In the genomic region with DNA sequence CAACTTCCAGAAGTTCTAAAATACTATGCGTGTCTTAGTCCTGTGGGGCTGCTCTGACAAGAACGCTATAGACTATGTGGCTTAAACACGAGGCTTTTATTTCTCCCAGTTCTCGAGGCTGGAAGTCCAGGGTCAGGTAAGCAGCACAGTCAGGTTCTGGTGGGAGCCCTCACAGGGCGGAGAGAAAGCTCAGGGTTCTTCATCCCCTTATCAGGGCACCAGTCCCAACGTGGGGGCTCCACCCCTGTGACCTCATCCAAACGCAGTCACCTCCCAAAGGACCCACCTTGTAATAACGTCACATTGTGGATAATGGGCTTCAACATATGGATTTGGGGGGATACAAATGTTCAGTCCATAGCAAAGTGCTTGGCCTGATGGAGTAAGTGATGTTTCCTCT, we compare ENCODE assay signal across 20 cellular contexts. TPM values are rescaled to one million over a fixed set of nuclear protein-coding genes. Genes with fewer than 3 reads are reported as not detected.
A peak's percentile ranks its signal among the peaks of the same experiment; 100 is the strongest.
DNase-seq lines count a peak whose midpoint lies in the region; ATAC-seq, FAIRE-seq and TF ChIP-seq lines count a peak whose summit lies in the region.
"Had no signal": no experiment of that assay in that cellular context is flagged by ENCODE, and none has a peak within 500 bp of the region (broad histone marks: within the 10 kb centered on the region; RNA-seq: fewer than 3 reads in every experiment).

No MANE protein-coding gene starts in this region.

- H3K27ac ChIP-seq in right atrium auricular region (peak overlapping the region; percentile 16 to 72), heart left ventricle (peak overlapping the region in 2 of 12 donors; percentile 43 to 69), body of pancreas (peak overlapping the region; percentile 89 to 92 (median 92)), pancreas (peak overlapping the region; percentile 52 to 80 (median 69)), tibial artery (peak overlapping the region; percentile 69 to 89)
- H3K27ac ChIP-seq: C4-2B had no signal

- DNase-seq in right atrium auricular region (ENCODE audit: low spot score) (no peak), heart left ventricle (no peak), body of pancreas (no peak), pancreas (peak in 1 of 6 donors; percentile 31), tibial artery (no peak), SKM-1 treated with dmso at 0.1 percent for 144 hours (lab: John Stamatoyannopoulos, UW; ENCODE audit: unreplicated experiment) (no peak)
- DNase-seq: ACHN; BE2C; CD8-positive, alpha-beta T cell; COR-L47; DND-41; GF-D8 had no signal

- WGBS in heart left ventricle, 4 donors = 72 to 74% (median 73%) methylated on average over 7 to 8 of the region's 8 CpGs
- WGBS in body of pancreas, 2 donors = 40 to 47% methylated on average over 7 to 8 of the region's 8 CpGs
- WGBS in pancreas, 2 donors = 51 to 58% methylated on average over 8 of the region's 8 CpGs

- no peak overlapping the region for H3K4me3 ChIP-seq in right atrium auricular region
- H3K4me3 ChIP-seq in heart left ventricle = no peak overlapping the region
- H3K4me3 ChIP-seq in body of pancreas = no peak overlapping the region
- H3K4me3 ChIP-seq in pancreas = no peak overlapping the region
- H3K4me3 ChIP-seq in tibial artery = no peak overlapping the region

- intact Hi-C loops in heart left ventricle (cut with DNase I) (no loop called here), body of pancreas (cut with DNase I) (no loop called here), pancreas (cut with DNase I) (no loop called here), tibial artery (cut with DNase I; ENCODE audit: low total_unique reads) (no loop called here)

- no peak for TF ChIP-seq CTCF in right atrium auricular region (IDR thresholded peaks at IDR 0.05)
- TF ChIP-seq CTCF in heart left ventricle (IDR thresholded peaks at IDR 0.05) = no peak
- no peak for TF ChIP-seq CTCF in body of pancreas (IDR thresholded peaks at IDR 0.05)
- no peak for TF ChIP-seq CTCF in pancreas (IDR thresholded peaks at IDR 0.05)
- no peak for TF ChIP-seq CTCF in tibial artery (IDR thresholded peaks at IDR 0.05)

- H3K9me3 ChIP-seq in right atrium auricular region (no peaks in the 10 kb centered on the region), heart left ventricle (no peaks in the 10 kb centered on the region), body of pancreas (no peaks in the 10 kb centered on the region), pancreas (no peaks in the 10 kb centered on the region), tibial artery (no peaks in the 10 kb centered on the region)
- H3K9me3 ChIP-seq: BE2C had no signal

- H3K27me3 ChIP-seq in right atrium auricular region (no peaks in the 10 kb centered on the region), heart left ventricle (no peaks in the 10 kb centered on the region), body of pancreas (no peaks in the 10 kb centered on the region), pancreas (no peaks in the 10 kb centered on the region), tibial artery (no peaks in the 10 kb centered on the region)
- H3K27me3 ChIP-seq: BE2C had no signal

- no peak for FAIRE-seq in pancreas (lab: Jason Lieb, UNC)
- FAIRE-seq: GM19239, H54 had no signal

- no peak for ATAC-seq in heart left ventricle
- ATAC-seq in body of pancreas = peak; percentile 2
- ATAC-seq in pancreas = peak in 3 of 4 donors; percentile 2 to 6 (median 3)
- ATAC-seq in GM21447 (IDR thresholded peaks at IDR 0.05; ENCODE audit: unreplicated experiment) = no peak
- no peak for ATAC-seq in HG03378 (IDR thresholded peaks at IDR 0.05; ENCODE audit: unreplicated experiment)
- ATAC-seq: CD8-positive, alpha-beta T cell; HCT116 had no signal

- no peak for TF ChIP-seq POLR2A in heart left ventricle (IDR thresholded peaks at IDR 0.05)
- no peak for TF ChIP-seq POLR2A in body of pancreas (IDR thresholded peaks at IDR 0.05)

- H3K36me3 ChIP-seq in right atrium auricular region (no peaks in the 10 kb centered on the region), heart left ventricle (no peaks in the 10 kb centered on the region), body of pancreas (replicated peaks in 1 of 2; ENCODE audit: insufficient read depth in 1 of 2, low read depth in 2 of 2) (no peaks in the 10 kb centered on the region), pancreas (no peaks in the 10 kb centered on the region), tibial artery (no peaks in the 10 kb centered on the region)
- H3K36me3 ChIP-seq: BE2C had no signal

- H3K4me1 ChIP-seq in right atrium auricular region = peaks cover 0 to 8% of the 10 kb centered on the region in 2 donors
- H3K4me1 ChIP-seq in heart left ventricle = peaks cover 0 to 40% (median 2%) of the 10 kb centered on the region in 12 donors
- peaks cover 83% of the 10 kb centered on the region for H3K4me1 ChIP-seq in body of pancreas
- H3K4me1 ChIP-seq in pancreas = peaks cover 56 to 67% (median 59%) of the 10 kb centered on the region in 3 donors
- peaks cover 0 to 60% (median 47%) of the 10 kb centered on the region in 4 donors for H3K4me1 ChIP-seq in tibial artery
- H3K4me1 ChIP-seq: BE2C had no signal

RNA-seq across cellular contexts. Expression of a gene that starts 37.1 kb away (rescaled TPM):
- 10 to 100 TPM in 1 of 2 donors, 1 to 10 TPM in 1; 3.9 to 12.5 TPM for total RNA-seq in right atrium auricular region
- total RNA-seq in heart left ventricle = 10 to 100 TPM in 1 of 9 donors, 1 to 10 TPM in 8; 1.1 to 17.1 (median 3.2) TPM
- polyA plus RNA-seq in heart left ventricle = 1 to 10 TPM; 1.2 to 2.1 TPM
- 100 to 1,000 TPM; 105 to 168 TPM for total RNA-seq in body of pancreas
- 100 to 1,000 TPM in 5 of 6 donors, 10 to 100 TPM in 1; 96.5 to 215 (median 119) TPM for total RNA-seq in pancreas
- 10 to 100 TPM; 23.9 to 45.4 TPM for polyA plus RNA-seq in pancreas
- total RNA-seq: A172, HT1080 had no signal

RNA-seq across cellular contexts. Expression of a gene that starts 43.0 kb away (rescaled TPM):
- total RNA-seq in right atrium auricular region = 100 to 1,000 TPM; 125 to 132 TPM
- total RNA-seq in heart left ventricle = 100 to 1,000 TPM in 1 of 9 donors, 10 to 100 TPM in 8; 26.6 to 129 (median 40.3) TPM
- 10 to 100 TPM; 26.0 to 33.3 TPM for polyA plus RNA-seq in heart left ventricle
- 100 to 1,000 TPM in 1 of 2 donors, 10 to 100 TPM in 1; 52.1 to 129 TPM for total RNA-seq in body of pancreas
- 10 to 100 TPM; 11.5 to 34.3 (median 23.3) TPM for total RNA-seq in pancreas
- polyA plus RNA-seq in pancreas = 10 to 100 TPM; 21.4 to 22.5 TPM

Comparison
In these comparisons a context has a peak if more than half of its experiments do, and no peak if none do; other contexts are left out.
1. ATAC-seq: peak in body of pancreas (single experiment) and pancreas (3 of 4); none in heart left ventricle (0 of 4), GM21447 (single experiment) and HG03378 (single experiment).
2. RNA of a gene that starts 37.1 kb away (total RNA-seq): 105 to 168 TPM in body of pancreas and 96.5 to 215 TPM in pancreas; 3.9 to 12.5 TPM in right atrium auricular region and 1.1 to 17.1 TPM in heart left ventricle; every median in the first group is over 4 times any median in the second.